Comparison of ENCODE assay signal across 2 cellular contexts in the genomic region with DNA sequence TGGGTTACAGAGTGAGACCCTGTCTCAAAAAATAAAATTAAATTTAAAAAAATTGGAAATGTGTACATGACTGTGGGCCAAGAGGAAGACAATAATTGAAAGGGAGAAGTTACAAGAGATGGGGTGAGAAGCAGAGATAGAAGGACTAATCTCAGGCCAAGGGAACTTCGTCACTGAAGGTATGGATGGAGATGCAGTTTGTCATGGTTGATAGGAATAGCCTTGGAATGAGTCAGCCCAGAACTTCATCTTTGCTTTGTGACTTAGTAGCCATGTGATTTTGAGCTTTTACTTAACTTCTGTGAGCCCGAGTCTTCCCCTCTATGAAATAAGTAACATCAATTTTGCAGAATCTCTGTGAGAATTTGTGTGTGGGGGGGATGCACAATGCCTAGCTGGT.
TF ChIP-seq lines count a peak whose summit lies in the region.

No MANE protein-coding gene starts in this region.

TF ChIP-seq in IMR-90, 13 proteins besides CTCF, POLR2A, EP300 and RAD21 (continued from another document):
- no peak for TF ChIP-seq MAZ (IDR thresholded peaks at IDR 0.05; ENCODE audit: borderline replicate concordance, low read depth, low read length)

TF ChIP-seq in SK-N-SH treated with all-trans-retinoic acid at 6 μM for 48 hours, 23 proteins besides CTCF, POLR2A, EP300 and RAD21:
- TF ChIP-seq, protein P1, sequence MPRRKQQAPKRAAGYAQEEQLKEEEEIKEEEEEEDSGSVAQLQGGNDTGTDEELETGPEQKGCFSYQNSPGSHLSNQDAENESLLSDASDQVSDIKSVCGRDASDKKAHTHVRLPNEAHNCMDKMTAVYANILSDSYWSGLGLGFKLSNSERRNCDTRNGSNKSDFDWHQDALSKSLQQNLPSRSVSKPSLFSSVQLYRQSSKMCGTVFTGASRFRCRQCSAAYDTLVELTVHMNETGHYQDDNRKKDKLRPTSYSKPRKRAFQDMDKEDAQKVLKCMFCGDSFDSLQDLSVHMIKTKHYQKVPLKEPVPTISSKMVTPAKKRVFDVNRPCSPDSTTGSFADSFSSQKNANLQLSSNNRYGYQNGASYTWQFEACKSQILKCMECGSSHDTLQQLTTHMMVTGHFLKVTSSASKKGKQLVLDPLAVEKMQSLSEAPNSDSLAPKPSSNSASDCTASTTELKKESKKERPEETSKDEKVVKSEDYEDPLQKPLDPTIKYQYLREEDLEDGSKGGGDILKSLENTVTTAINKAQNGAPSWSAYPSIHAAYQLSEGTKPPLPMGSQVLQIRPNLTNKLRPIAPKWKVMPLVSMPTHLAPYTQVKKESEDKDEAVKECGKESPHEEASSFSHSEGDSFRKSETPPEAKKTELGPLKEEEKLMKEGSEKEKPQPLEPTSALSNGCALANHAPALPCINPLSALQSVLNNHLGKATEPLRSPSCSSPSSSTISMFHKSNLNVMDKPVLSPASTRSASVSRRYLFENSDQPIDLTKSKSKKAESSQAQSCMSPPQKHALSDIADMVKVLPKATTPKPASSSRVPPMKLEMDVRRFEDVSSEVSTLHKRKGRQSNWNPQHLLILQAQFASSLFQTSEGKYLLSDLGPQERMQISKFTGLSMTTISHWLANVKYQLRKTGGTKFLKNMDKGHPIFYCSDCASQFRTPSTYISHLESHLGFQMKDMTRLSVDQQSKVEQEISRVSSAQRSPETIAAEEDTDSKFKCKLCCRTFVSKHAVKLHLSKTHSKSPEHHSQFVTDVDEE (CRISPR knock-in tag; IDR thresholded peaks at IDR 0.05) = no peak
- TF ChIP-seq ZFP3 (CRISPR knock-in tag; IDR thresholded peaks at IDR 0.05) (no peak), ZC3H10 (CRISPR knock-in tag; IDR thresholded peaks at IDR 0.05) (no peak), GLIS3 (CRISPR knock-in tag; IDR thresholded peaks at IDR 0.05) (no peak), RARB (CRISPR knock-in tag; IDR thresholded peaks at IDR 0.05) (no peak), ZFP30 (CRISPR knock-in tag; IDR thresholded peaks at IDR 0.05) (no peak), ZNF8 (CRISPR knock-in tag; IDR thresholded peaks at IDR 0.05) (no peak), TCF4 (CRISPR knock-in tag; IDR thresholded peaks at IDR 0.05; ENCODE audit: borderline replicate concordance) (no peak)
- TF ChIP-seq, protein P2, sequence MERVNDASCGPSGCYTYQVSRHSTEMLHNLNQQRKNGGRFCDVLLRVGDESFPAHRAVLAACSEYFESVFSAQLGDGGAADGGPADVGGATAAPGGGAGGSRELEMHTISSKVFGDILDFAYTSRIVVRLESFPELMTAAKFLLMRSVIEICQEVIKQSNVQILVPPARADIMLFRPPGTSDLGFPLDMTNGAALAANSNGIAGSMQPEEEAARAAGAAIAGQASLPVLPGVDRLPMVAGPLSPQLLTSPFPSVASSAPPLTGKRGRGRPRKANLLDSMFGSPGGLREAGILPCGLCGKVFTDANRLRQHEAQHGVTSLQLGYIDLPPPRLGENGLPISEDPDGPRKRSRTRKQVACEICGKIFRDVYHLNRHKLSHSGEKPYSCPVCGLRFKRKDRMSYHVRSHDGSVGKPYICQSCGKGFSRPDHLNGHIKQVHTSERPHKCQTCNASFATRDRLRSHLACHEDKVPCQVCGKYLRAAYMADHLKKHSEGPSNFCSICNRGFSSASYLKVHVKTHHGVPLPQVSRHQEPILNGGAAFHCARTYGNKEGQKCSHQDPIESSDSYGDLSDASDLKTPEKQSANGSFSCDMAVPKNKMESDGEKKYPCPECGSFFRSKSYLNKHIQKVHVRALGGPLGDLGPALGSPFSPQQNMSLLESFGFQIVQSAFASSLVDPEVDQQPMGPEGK (CRISPR knock-in tag; IDR thresholded peaks at IDR 0.05; ENCODE audit: borderline replicate concordance) = no peak
